1 cellular context compared by ENCODE assay signal in the genomic region with DNA sequence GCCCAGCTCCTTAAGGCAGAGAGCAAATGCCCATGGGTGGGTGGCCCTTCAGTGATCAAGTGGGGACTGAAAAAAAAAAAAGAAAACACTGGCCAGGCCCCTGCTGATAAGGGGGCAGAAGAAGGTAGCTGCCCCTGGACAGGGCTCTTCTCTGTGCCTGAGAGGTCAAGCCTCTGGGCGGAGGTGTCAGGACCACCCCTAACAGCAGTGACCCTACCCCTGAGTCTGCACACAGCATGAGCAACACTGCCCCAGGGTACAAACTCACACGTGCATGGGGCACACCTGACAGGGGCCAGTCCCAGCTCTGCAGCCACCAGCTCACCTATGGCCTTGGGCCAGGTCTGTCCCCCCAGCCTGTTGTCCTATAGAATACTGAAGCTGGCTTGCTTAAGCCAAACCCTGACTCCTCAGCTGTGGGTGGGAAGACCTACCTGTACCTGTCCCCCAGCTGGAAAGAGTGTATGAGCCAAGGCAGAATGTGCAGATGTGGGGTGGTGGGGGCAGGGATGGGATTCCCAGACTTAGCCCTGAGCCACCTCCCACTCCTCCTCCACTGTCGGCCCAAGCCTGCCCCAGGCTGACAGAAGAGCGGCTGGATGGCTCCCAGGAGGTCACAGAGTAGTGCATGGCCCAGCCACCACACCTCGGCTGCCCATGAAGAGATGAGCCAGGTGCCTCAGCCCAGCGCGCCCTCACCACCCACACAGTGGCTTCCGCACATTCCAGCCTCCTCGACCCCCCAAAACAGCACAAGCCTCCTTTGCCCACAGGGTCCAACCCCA.
TF ChIP-seq lines count a peak whose summit lies in the region.

No MANE protein-coding gene starts in this region.

TF ChIP-seq in K562, 482 proteins besides CTCF, POLR2A, EP300 and RAD21 (continues in another document):
- TF ChIP-seq, protein P1, sequence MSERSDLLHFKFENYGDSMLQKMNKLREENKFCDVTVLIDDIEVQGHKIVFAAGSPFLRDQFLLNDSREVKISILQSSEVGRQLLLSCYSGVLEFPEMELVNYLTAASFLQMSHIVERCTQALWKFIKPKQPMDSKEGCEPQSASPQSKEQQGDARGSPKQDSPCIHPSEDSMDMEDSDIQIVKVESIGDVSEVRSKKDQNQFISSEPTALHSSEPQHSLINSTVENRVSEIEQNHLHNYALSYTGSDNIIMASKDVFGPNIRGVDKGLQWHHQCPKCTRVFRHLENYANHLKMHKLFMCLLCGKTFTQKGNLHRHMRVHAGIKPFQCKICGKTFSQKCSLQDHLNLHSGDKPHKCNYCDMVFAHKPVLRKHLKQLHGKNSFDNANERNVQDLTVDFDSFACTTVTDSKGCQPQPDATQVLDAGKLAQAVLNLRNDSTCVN (CRISPR knock-in tag; IDR thresholded peaks at IDR 0.05) = 0 out of 2 replicates have a peak, but pooled peaks have one; percentile 7
- TF ChIP-seq, protein P2, sequence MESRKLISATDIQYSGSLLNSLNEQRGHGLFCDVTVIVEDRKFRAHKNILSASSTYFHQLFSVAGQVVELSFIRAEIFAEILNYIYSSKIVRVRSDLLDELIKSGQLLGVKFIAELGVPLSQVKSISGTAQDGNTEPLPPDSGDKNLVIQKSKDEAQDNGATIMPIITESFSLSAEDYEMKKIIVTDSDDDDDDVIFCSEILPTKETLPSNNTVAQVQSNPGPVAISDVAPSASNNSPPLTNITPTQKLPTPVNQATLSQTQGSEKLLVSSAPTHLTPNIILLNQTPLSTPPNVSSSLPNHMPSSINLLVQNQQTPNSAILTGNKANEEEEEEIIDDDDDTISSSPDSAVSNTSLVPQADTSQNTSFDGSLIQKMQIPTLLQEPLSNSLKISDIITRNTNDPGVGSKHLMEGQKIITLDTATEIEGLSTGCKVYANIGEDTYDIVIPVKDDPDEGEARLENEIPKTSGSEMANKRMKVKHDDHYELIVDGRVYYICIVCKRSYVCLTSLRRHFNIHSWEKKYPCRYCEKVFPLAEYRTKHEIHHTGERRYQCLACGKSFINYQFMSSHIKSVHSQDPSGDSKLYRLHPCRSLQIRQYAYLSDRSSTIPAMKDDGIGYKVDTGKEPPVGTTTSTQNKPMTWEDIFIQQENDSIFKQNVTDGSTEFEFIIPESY (CRISPR knock-in tag; IDR thresholded peaks at IDR 0.05) = 0 out of 2 replicates have a peak, but pooled peaks have one; percentile 19
- TF ChIP-seq ZNF445 (CRISPR knock-in tag; IDR thresholded peaks at IDR 0.05; ENCODE audit: low read depth) (no peak), NR1H2 (CRISPR knock-in tag; IDR thresholded peaks at IDR 0.05) (no peak), SIN3A (IDR thresholded peaks at IDR 0.05; ENCODE audit: borderline replicate concordance in 2 of 2, control insufficient read depth in 1 of 2, low read depth in 2 of 2, low read length in 2 of 2) (peak; percentile 53 to 70; a peak in 2 of 4 replicates), HNRNPLL (IDR thresholded peaks at IDR 0.05; ENCODE audit: low read depth, low read length, poor library complexity, severe bottlenecking) (peak; percentile 10), TBL1XR1 (IDR thresholded peaks at IDR 0.05; ENCODE audit: low read length in 2 of 2) (peak in 1 of 2 experiments; percentile 6; a peak in 1 of 4 replicates), ARID2 (IDR thresholded peaks at IDR 0.05) (0 out of 2 replicates have a peak, but pooled peaks have one; percentile 35), SRSF9 (IDR thresholded peaks at IDR 0.05; ENCODE audit: borderline replicate concordance, low read depth, low read length) (no peak), NR4A1 (CRISPR knock-in tag; IDR thresholded peaks at IDR 0.05) (peak; percentile 48; the same call in 1 of the 2 replicates), NR4A1 (tag; IDR thresholded peaks at IDR 0.05) (no peak), FOS (IDR thresholded peaks at IDR 0.05; ENCODE audit: extremely low read depth, insufficient read length) (no peak), STAG1 (CRISPR knock-in tag; IDR thresholded peaks at IDR 0.05; ENCODE audit: borderline replicate concordance) (peak; percentile 7; the same call in 1 of the 2 replicates), MBD2 (IDR thresholded peaks at IDR 0.05; ENCODE audit: borderline replicate concordance, low read depth) (0 out of 2 replicates have a peak, but pooled peaks have one; percentile 11), CAMTA2 (CRISPR knock-in tag; conservative IDR thresholded peaks at IDR 0.05) (0 out of 2 replicates have a peak, but pooled peaks have one; percentile 69), ZNF717 (CRISPR knock-in tag; IDR thresholded peaks at IDR 0.05) (no peak), NCOA2 (IDR thresholded peaks at IDR 0.05; ENCODE audit: partially characterized antibody in 2 of 2) (no peak), SIRT6 (IDR thresholded peaks at IDR 0.05; ENCODE audit: low read depth, low read length) (no peak), ZNF436 (CRISPR knock-in tag; IDR thresholded peaks at IDR 0.05) (no peak), GTF2F1 (IDR thresholded peaks at IDR 0.05; ENCODE audit: low read depth, low read length) (0 out of 2 replicates have a peak, but pooled peaks have one; percentile 21), KDM4B (IDR thresholded peaks at IDR 0.05; ENCODE audit: borderline replicate concordance in 2 of 2, low read depth in 1 of 2) (peak in 1 of 2 experiments; percentile 62; a peak in 1 of 4 replicates), PHB (CRISPR knock-in tag; IDR thresholded peaks at IDR 0.05) (no peak), BRCA1 (IDR thresholded peaks at IDR 0.05) (no peak), BRCA1 (CRISPR knock-in tag; IDR thresholded peaks at IDR 0.05) (0 out of 2 replicates have a peak, but pooled peaks have one; percentile 13), SUPT5H (IDR thresholded peaks at IDR 0.05) (peak; percentile 3; the same call in 1 of the 2 replicates), ESRRB (CRISPR knock-in tag; IDR thresholded peaks at IDR 0.05; ENCODE audit: borderline replicate concordance) (no peak), KDM5B (IDR thresholded peaks at IDR 0.05; ENCODE audit: insufficient replicate concordance, low read depth, low read length) (peak; percentile 52), ZFX (CRISPR knock-in tag; IDR thresholded peaks at IDR 0.05) (0 out of 2 replicates have a peak, but pooled peaks have one; percentile 17), SAP30 (IDR thresholded peaks at IDR 0.05; ENCODE audit: borderline replicate concordance, insufficient read depth, low read depth, low read length, poor library complexity, severe bottlenecking) (peak; percentile 26), ZNF408 (CRISPR knock-in tag; IDR thresholded peaks at IDR 0.05; ENCODE audit: low read depth) (no peak), NFIC (IDR thresholded peaks at IDR 0.05) (peak; percentile 53; the same call in 1 of the 2 replicates), RB1 (IDR thresholded peaks at IDR 0.05; ENCODE audit: low read depth) (0 out of 2 replicates have a peak, but pooled peaks have one; percentile 7), ZNF124 (CRISPR knock-in tag; IDR thresholded peaks at IDR 0.05) (no peak), CHCHD3 (CRISPR knock-in tag; IDR thresholded peaks at IDR 0.05) (no peak), SMAD4 (CRISPR knock-in tag; conservative IDR thresholded peaks at IDR 0.05) (0 out of 2 replicates have a peak, but pooled peaks have one; percentile 13), ZNF384 (IDR thresholded peaks at IDR 0.05; ENCODE audit: low read depth, low read length) (0 out of 2 replicates have a peak, but pooled peaks have one; percentile 12), HDAC2 (IDR thresholded peaks at IDR 0.05) (no peak), TEAD4 (IDR thresholded peaks at IDR 0.05; ENCODE audit: low read length) (0 out of 2 replicates have a peak, but pooled peaks have one; percentile 1), TEAD4 (CRISPR knock-in tag; IDR thresholded peaks at IDR 0.05; ENCODE audit: borderline replicate concordance) (no peak)
- TF ChIP-seq, protein P3, sequence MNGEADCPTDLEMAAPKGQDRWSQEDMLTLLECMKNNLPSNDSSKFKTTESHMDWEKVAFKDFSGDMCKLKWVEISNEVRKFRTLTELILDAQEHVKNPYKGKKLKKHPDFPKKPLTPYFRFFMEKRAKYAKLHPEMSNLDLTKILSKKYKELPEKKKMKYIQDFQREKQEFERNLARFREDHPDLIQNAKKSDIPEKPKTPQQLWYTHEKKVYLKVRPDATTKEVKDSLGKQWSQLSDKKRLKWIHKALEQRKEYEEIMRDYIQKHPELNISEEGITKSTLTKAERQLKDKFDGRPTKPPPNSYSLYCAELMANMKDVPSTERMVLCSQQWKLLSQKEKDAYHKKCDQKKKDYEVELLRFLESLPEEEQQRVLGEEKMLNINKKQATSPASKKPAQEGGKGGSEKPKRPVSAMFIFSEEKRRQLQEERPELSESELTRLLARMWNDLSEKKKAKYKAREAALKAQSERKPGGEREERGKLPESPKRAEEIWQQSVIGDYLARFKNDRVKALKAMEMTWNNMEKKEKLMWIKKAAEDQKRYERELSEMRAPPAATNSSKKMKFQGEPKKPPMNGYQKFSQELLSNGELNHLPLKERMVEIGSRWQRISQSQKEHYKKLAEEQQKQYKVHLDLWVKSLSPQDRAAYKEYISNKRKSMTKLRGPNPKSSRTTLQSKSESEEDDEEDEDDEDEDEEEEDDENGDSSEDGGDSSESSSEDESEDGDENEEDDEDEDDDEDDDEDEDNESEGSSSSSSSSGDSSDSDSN (IDR thresholded peaks at IDR 0.05; ENCODE audit: borderline replicate concordance in 1 of 2, low read depth in 2 of 2, low read length in 2 of 2) = 0 out of 4 replicates have a peak, but pooled peaks of 1 of the 2 experiments have one; percentile 48
- TF ChIP-seq, protein P4, sequence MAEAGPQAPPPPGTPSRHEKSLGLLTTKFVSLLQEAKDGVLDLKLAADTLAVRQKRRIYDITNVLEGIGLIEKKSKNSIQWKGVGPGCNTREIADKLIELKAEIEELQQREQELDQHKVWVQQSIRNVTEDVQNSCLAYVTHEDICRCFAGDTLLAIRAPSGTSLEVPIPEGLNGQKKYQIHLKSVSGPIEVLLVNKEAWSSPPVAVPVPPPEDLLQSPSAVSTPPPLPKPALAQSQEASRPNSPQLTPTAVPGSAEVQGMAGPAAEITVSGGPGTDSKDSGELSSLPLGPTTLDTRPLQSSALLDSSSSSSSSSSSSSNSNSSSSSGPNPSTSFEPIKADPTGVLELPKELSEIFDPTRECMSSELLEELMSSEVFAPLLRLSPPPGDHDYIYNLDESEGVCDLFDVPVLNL (CRISPR knock-in tag; IDR thresholded peaks at IDR 0.05; ENCODE audit: low read depth) = 0 out of 2 replicates have a peak, but pooled peaks have one; percentile 30
- TF ChIP-seq, protein P5, sequence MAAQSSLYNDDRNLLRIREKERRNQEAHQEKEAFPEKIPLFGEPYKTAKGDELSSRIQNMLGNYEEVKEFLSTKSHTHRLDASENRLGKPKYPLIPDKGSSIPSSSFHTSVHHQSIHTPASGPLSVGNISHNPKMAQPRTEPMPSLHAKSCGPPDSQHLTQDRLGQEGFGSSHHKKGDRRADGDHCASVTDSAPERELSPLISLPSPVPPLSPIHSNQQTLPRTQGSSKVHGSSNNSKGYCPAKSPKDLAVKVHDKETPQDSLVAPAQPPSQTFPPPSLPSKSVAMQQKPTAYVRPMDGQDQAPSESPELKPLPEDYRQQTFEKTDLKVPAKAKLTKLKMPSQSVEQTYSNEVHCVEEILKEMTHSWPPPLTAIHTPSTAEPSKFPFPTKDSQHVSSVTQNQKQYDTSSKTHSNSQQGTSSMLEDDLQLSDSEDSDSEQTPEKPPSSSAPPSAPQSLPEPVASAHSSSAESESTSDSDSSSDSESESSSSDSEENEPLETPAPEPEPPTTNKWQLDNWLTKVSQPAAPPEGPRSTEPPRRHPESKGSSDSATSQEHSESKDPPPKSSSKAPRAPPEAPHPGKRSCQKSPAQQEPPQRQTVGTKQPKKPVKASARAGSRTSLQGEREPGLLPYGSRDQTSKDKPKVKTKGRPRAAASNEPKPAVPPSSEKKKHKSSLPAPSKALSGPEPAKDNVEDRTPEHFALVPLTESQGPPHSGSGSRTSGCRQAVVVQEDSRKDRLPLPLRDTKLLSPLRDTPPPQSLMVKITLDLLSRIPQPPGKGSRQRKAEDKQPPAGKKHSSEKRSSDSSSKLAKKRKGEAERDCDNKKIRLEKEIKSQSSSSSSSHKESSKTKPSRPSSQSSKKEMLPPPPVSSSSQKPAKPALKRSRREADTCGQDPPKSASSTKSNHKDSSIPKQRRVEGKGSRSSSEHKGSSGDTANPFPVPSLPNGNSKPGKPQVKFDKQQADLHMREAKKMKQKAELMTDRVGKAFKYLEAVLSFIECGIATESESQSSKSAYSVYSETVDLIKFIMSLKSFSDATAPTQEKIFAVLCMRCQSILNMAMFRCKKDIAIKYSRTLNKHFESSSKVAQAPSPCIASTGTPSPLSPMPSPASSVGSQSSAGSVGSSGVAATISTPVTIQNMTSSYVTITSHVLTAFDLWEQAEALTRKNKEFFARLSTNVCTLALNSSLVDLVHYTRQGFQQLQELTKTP (IDR thresholded peaks at IDR 0.05; ENCODE audit: low read depth in 1 of 2, partially characterized antibody in 2 of 2) = peak in 1 of 2 experiments; percentile 27
- TF ChIP-seq, protein P6, sequence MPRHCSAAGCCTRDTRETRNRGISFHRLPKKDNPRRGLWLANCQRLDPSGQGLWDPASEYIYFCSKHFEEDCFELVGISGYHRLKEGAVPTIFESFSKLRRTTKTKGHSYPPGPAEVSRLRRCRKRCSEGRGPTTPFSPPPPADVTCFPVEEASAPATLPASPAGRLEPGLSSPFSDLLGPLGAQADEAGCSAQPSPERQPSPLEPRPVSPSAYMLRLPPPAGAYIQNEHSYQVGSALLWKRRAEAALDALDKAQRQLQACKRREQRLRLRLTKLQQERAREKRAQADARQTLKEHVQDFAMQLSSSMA (CRISPR knock-in tag; IDR thresholded peaks at IDR 0.05) = 0 out of 2 replicates have a peak, but pooled peaks have one; percentile 36
- TF ChIP-seq, protein P7, sequence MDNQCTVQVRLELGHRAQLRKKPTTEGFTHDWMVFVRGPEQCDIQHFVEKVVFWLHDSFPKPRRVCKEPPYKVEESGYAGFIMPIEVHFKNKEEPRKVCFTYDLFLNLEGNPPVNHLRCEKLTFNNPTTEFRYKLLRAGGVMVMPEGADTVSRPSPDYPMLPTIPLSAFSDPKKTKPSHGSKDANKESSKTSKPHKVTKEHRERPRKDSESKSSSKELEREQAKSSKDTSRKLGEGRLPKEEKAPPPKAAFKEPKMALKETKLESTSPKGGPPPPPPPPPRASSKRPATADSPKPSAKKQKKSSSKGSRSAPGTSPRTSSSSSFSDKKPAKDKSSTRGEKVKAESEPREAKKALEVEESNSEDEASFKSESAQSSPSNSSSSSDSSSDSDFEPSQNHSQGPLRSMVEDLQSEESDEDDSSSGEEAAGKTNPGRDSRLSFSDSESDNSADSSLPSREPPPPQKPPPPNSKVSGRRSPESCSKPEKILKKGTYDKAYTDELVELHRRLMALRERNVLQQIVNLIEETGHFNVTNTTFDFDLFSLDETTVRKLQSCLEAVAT (IDR thresholded peaks at IDR 0.05) = 0 out of 4 replicates have a peak, but pooled peaks have one; percentile 10 to 30
- TF ChIP-seq, protein P8, sequence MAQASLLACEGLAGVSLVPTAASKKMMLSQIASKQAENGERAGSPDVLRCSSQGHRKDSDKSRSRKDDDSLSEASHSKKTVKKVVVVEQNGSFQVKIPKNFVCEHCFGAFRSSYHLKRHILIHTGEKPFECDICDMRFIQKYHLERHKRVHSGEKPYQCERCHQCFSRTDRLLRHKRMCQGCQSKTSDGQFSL (CRISPR knock-in tag; IDR thresholded peaks at IDR 0.05) = no peak
- TF ChIP-seq, protein P8 (tag; IDR thresholded peaks at IDR 0.05) = no peak
